8 cellular contexts compared by ENCODE assay signal in the genomic region with DNA sequence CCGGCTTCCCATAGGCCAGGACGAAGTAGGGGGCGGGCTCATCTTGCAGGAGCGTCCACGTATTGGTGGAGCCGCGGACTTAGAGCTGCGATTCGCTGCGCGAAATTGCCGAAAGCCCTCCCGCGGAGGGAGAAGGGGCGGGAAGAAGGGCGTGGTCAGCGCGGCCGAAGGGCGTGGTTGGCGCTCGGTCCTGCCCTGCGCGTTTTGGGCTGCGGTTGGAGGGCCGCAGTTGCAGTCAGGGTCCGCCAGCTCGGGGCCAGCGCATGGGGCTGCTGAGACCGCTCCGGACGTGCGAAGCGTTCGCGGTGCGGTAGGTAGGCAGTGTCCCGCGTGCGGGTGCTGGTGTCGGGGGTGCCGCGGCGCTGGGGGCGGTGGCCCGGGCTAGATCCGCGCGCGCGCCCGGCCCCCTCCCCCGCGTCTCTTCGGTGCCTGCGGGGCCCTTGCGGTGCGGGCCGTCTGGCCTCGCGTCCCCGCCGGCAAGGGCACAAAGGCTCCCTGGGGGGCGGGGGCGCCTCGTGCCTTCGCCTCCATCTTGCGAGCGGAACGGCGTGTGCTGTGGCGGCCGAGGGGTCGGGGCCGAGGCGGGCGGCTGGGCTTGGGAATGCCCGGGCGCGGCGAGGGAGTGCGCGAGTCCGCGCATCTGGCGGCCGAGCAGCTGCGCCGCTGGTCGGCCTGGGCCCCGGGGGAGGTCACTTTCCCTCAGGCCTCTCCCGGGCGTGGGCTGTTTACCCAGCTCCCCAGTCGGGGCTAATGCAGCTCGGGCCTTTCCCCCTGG. TPM values are rescaled to one million over a fixed set of nuclear protein-coding genes. Genes with fewer than 3 reads are reported as not detected.
DNase-seq lines count a peak whose midpoint lies in the region; ATAC-seq, FAIRE-seq and TF ChIP-seq lines count a peak whose summit lies in the region.

A gene with protein sequence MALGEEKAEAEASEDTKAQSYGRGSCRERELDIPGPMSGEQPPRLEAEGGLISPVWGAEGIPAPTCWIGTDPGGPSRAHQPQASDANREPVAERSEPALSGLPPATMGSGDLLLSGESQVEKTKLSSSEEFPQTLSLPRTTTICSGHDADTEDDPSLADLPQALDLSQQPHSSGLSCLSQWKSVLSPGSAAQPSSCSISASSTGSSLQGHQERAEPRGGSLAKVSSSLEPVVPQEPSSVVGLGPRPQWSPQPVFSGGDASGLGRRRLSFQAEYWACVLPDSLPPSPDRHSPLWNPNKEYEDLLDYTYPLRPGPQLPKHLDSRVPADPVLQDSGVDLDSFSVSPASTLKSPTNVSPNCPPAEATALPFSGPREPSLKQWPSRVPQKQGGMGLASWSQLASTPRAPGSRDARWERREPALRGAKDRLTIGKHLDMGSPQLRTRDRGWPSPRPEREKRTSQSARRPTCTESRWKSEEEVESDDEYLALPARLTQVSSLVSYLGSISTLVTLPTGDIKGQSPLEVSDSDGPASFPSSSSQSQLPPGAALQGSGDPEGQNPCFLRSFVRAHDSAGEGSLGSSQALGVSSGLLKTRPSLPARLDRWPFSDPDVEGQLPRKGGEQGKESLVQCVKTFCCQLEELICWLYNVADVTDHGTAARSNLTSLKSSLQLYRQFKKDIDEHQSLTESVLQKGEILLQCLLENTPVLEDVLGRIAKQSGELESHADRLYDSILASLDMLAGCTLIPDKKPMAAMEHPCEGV (plus strand): TSS at position 202 of the 775 bp plus-strand sequence. CDS start 13,029 bp downstream, outside the sequence.

- peak within 1 kb of the TSS; percentile 48 to 85 for H3K27ac ChIP-seq in small intestine (ENCODE audit: low read depth in 1 of 2, low read length in 1 of 2)

- H3K27me3 Mint-ChIP-seq in WTC11 (ENCODE audit: low read depth), result no peaks in the 10 kb centered on the region; the same call in 1 of the 2 replicates

- H3K36me3 Mint-ChIP-seq in WTC11, result peaks cover 7% of the 10 kb centered on the region

- CTCF ChIA-PET in WTC11 (lab: Charles Lee), result interaction anchor here (0.5 to 2.7 kb wide), 16 partner anchors 8 to 915 kb away, joined by 3 to 28 read pairs (median 5); a partner anchor contains a TSS

- WGBS in small intestine, 3 donors, result 0 to 1% (median 0%) methylated on average over 54 to 95 of the region's 95 CpGs

- H3K27ac Mint-ChIP-seq in WTC11, result peak within 1 kb of the TSS; percentile 83

- TF ChIP-seq CTCF in WTC11 (IDR thresholded peaks at IDR 0.05) (no peak), cardiac fibroblast (IDR thresholded peaks at IDR 0.05; ENCODE audit: low read depth, low read length) (no peak)

- H3K36me3 ChIP-seq in small intestine (ENCODE audit: control insufficient read depth in 2 of 2, insufficient read depth in 2 of 2, low read length in 2 of 2), result no peaks in the 10 kb centered on the region

- DNase-seq in AG08396 (ENCODE audit: low spot score) (peak; percentile 98), NCI-H2227 treated with DMSO at 0.1 percent for 48 hours (lab: John Stamatoyannopoulos, UW) (peak; percentile 97), WTC11 (ENCODE audit: low spot score) (peak; percentile 97), cardiac fibroblast (ENCODE audit: low read depth in 2 of 2) (peak; percentile 97 to 98), iPS-NIHi7 (ENCODE audit: extremely low spot score) (peak; percentile 98), small intestine (peak; percentile 97)

- peaks cover 33% of the 10 kb centered on the region for H3K4me1 Mint-ChIP-seq in WTC11

- H3K4me3 ChIP-seq in cardiac fibroblast (replicated peaks in 1 of 2; ENCODE audit: low read depth in 2 of 2, low read length in 2 of 2), result peak within 1 kb of the TSS; percentile 74 to 76
- peak within 1 kb of the TSS; percentile 61 to 86 for H3K4me3 ChIP-seq in small intestine (ENCODE audit: low read depth in 1 of 2, low read length in 2 of 2)

- FAIRE-seq in small intestine (lab: Jason Lieb, UNC), result no peak

- H3K9me3 ChIP-seq in small intestine (ENCODE audit: control insufficient read depth, low read depth), result no peaks in the 10 kb centered on the region

- TF ChIP-seq POLR2A in GM18951 (IDR thresholded peaks at IDR 0.05; ENCODE audit: extremely low read depth, insufficient read depth, insufficient read length), result peak; percentile 76

- POLR2A ChIA-PET in WTC11 (lab: Charles Lee), result interaction anchor here (0.6 to 1.7 kb wide), 14 partner anchors 8 to 155 kb away, joined by 3 to 12 read pairs (median 4); a partner anchor contains a TSS

- H3K4me1 ChIP-seq in small intestine (ENCODE audit: control insufficient read depth in 2 of 2, insufficient read depth in 1 of 2, low read depth in 1 of 2, low read length in 1 of 2), result peaks cover 7 to 9% of the 10 kb centered on the region in 2 donors

- ATAC-seq in HG03175 (IDR thresholded peaks at IDR 0.05; ENCODE audit: unreplicated experiment) (peak; percentile 89), WTC11 (peak; percentile 96)

- H3K27me3 ChIP-seq in small intestine (ENCODE audit: control insufficient read depth in 2 of 2, insufficient read depth in 2 of 2, low read length in 2 of 2), result no peaks in the 10 kb centered on the region

- peak within 1 kb of the TSS; percentile 94 for H3K4me3 Mint-ChIP-seq in WTC11

- peaks cover 8% of the 10 kb centered on the region for H3K9me3 Mint-ChIP-seq in WTC11

- in situ Hi-C loops in GM18951 (cut with MboI; ENCODE audit: low sequenced_read_pairs, unreplicated experiment), result loop anchor here (25.0 kb wide), 1 partner anchor 131 kb away; no protein-coding TSS in a partner anchor

TF ChIP-seq in WTC11, 78 proteins besides CTCF, POLR2A, EP300 and RAD21 (continues in another document):
- TF ChIP-seq, protein P1, sequence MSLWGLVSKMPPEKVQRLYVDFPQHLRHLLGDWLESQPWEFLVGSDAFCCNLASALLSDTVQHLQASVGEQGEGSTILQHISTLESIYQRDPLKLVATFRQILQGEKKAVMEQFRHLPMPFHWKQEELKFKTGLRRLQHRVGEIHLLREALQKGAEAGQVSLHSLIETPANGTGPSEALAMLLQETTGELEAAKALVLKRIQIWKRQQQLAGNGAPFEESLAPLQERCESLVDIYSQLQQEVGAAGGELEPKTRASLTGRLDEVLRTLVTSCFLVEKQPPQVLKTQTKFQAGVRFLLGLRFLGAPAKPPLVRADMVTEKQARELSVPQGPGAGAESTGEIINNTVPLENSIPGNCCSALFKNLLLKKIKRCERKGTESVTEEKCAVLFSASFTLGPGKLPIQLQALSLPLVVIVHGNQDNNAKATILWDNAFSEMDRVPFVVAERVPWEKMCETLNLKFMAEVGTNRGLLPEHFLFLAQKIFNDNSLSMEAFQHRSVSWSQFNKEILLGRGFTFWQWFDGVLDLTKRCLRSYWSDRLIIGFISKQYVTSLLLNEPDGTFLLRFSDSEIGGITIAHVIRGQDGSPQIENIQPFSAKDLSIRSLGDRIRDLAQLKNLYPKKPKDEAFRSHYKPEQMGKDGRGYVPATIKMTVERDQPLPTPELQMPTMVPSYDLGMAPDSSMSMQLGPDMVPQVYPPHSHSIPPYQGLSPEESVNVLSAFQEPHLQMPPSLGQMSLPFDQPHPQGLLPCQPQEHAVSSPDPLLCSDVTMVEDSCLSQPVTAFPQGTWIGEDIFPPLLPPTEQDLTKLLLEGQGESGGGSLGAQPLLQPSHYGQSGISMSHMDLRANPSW (CRISPR knock-in tag; conservative IDR thresholded peaks at IDR 0.05; ENCODE audit: low read depth), result no peak
- TF ChIP-seq JUN (CRISPR knock-in tag; IDR thresholded peaks at IDR 0.05) (peak; percentile 89; the same call in 1 of the 2 replicates), GABPB1 (CRISPR knock-in tag; IDR thresholded peaks at IDR 0.05) (peak; percentile 78), ZNF671 (CRISPR knock-in tag; IDR thresholded peaks at IDR 0.05) (peak; percentile 53; the same call in 1 of the 2 replicates), GTF2I (CRISPR knock-in tag; conservative IDR thresholded peaks at IDR 0.05) (no peak), ZNF219 (CRISPR knock-in tag; IDR thresholded peaks at IDR 0.05; ENCODE audit: borderline replicate concordance) (peak; percentile 93; the same call in 1 of the 2 replicates), NR3C1 (CRISPR knock-in tag; conservative IDR thresholded peaks at IDR 0.05; ENCODE audit: low read depth) (peak; percentile 87; the same call in 1 of the 2 replicates), NFATC4 (CRISPR knock-in tag; IDR thresholded peaks at IDR 0.05) (0 out of 2 replicates have a peak, but pooled peaks have one; percentile 10)
- TF ChIP-seq, protein P2, sequence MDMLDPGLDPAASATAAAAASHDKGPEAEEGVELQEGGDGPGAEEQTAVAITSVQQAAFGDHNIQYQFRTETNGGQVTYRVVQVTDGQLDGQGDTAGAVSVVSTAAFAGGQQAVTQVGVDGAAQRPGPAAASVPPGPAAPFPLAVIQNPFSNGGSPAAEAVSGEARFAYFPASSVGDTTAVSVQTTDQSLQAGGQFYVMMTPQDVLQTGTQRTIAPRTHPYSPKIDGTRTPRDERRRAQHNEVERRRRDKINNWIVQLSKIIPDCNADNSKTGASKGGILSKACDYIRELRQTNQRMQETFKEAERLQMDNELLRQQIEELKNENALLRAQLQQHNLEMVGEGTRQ (CRISPR knock-in tag; IDR thresholded peaks at IDR 0.05), result no peak
- TF ChIP-seq, protein P3, sequence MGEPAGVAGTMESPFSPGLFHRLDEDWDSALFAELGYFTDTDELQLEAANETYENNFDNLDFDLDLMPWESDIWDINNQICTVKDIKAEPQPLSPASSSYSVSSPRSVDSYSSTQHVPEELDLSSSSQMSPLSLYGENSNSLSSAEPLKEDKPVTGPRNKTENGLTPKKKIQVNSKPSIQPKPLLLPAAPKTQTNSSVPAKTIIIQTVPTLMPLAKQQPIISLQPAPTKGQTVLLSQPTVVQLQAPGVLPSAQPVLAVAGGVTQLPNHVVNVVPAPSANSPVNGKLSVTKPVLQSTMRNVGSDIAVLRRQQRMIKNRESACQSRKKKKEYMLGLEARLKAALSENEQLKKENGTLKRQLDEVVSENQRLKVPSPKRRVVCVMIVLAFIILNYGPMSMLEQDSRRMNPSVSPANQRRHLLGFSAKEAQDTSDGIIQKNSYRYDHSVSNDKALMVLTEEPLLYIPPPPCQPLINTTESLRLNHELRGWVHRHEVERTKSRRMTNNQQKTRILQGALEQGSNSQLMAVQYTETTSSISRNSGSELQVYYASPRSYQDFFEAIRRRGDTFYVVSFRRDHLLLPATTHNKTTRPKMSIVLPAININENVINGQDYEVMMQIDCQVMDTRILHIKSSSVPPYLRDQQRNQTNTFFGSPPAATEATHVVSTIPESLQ (CRISPR knock-in tag; IDR thresholded peaks at IDR 0.05), result no peak
- TF ChIP-seq, protein P4, sequence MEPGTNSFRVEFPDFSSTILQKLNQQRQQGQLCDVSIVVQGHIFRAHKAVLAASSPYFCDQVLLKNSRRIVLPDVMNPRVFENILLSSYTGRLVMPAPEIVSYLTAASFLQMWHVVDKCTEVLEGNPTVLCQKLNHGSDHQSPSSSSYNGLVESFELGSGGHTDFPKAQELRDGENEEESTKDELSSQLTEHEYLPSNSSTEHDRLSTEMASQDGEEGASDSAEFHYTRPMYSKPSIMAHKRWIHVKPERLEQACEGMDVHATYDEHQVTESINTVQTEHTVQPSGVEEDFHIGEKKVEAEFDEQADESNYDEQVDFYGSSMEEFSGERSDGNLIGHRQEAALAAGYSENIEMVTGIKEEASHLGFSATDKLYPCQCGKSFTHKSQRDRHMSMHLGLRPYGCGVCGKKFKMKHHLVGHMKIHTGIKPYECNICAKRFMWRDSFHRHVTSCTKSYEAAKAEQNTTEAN (CRISPR knock-in tag; IDR thresholded peaks at IDR 0.05), result peak; percentile 75

RNA-seq across cellular contexts. Expression of the gene that starts here (rescaled TPM):
- total RNA-seq in WTC11 (2021), result 14.6 to 16.7 TPM (median 15.3 TPM) in 3 replicates
- 1 to 10 TPM in 2 of 3 donors, under 1 TPM in 1; 0.89 to 7.0 (median 2.4) TPM for polyA plus RNA-seq in small intestine

Comparison
In these comparisons a context has a peak if more than half of its experiments do, and no peak if none do; other contexts are left out.
1. Peak in every context shown above with its lines: DNase-seq, ATAC-seq, H3K4me3 ChIP-seq and H3K27ac ChIP-seq.